ENCODE assay signal across 22 cellular contexts in the genomic region with DNA sequence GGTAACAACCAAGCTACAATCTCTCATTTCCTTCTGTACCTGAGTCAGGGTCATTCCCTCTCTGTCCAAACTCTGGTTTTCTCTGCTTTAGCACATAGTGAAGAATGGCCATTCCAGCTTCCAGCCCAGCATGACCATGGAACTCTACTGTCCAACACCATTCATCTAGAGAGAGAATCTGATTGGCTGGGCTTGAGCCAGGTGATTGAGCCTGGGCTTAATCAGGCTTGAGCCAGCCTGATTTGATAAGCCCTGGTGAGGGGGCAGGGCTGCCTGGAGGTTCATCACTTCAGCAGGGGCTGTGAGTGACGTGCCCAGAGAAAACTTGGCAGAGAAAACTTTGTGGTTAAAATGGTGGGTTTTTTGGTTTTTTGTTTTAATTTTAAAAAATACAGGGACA.
"Had no signal": no experiment of that assay in that cellular context is flagged by ENCODE, and none has a peak within 500 bp of the region (broad histone marks: within the 10 kb centered on the region; RNA-seq: fewer than 3 reads in every experiment).

No MANE protein-coding gene starts in this region.

- H3K4me3 Mint-ChIP-seq: activated CD4-positive, alpha-beta T cell treated with anti-CD3 and anti-CD28 coated beads, Interleukin-2, amount 10 ng/mL, durations not matched to agents 7 days and 5 days; activated naive CD4-positive, alpha-beta T cell treated with anti-CD3 and anti-CD28 coated beads for 36 hours; activated T-cell treated with anti-CD3 and anti-CD28 coated beads, Interleukin-2, amount 50 U/mL, for 4 hours; brain; nephron; stimulated activated naive B cell treated with anti-CD40 and anti-IgM and Interleukin-4, amounts not matched to agents 10 μg/mL and 1 μg/mL and 100 μg/mL, for 72 hours had no signal

- H3K27me3 Mint-ChIP-seq: activated CD4-positive, alpha-beta T cell treated with anti-CD3 and anti-CD28 coated beads, Interleukin-2, amount 10 ng/mL, durations not matched to agents 7 days and 5 days; brain; progenitor cell of endocrine pancreas; stimulated activated naive B cell treated with anti-CD40 and anti-IgM and Interleukin-4, amounts not matched to agents 10 μg/mL and 1 μg/mL and 100 μg/mL, for 72 hours had no signal

- H3K9me3 Mint-ChIP-seq: activated naive CD4-positive, alpha-beta T cell treated with anti-CD3 and anti-CD28 coated beads for 36 hours; activated T-cell treated with anti-CD3 and anti-CD28 coated beads, Interleukin-2, amount 50 U/mL, for 4 hours; stimulated activated naive B cell treated with anti-CD40 and anti-IgM and Interleukin-4, amounts not matched to agents 10 μg/mL and 1 μg/mL and 100 μg/mL, for 72 hours had no signal

- ATAC-seq: activated CD4-positive, CD25-positive, alpha-beta regulatory T cell treated with anti-CD3 and anti-CD28 coated beads, Interleukin-2, amount 50 U/mL, for 24 hours; activated T-cell treated with anti-CD3 and anti-CD28 coated beads, Interleukin-2, amount 50 U/mL, for 4 hours; left lobe of liver; sciatic nerve; stimulated activated naive B cell treated with anti-CD40 and anti-IgM and Interleukin-4, amounts not matched to agents 10 μg/mL and 1 μg/mL and 100 μg/mL, for 72 hours had no signal

- H3K27ac ChIP-seq: spleen had no signal

- H3K4me3 ChIP-seq: spleen had no signal

- H3K27ac Mint-ChIP-seq: activated CD4-positive, alpha-beta T cell treated with anti-CD3 and anti-CD28 coated beads, Interleukin-2, amount 10 ng/mL, durations not matched to agents 7 days and 5 days; activated naive CD4-positive, alpha-beta T cell treated with anti-CD3 and anti-CD28 coated beads for 36 hours; stimulated activated naive B cell treated with anti-CD40 and anti-IgM and Interleukin-4, amounts not matched to agents 10 μg/mL and 1 μg/mL and 100 μg/mL, for 72 hours had no signal

- H3K27me3 ChIP-seq: spleen had no signal

- DNase-seq: activated CD4-positive, alpha-beta T cell treated with anti-CD3 and anti-CD28 coated beads, Interleukin-2, amount 10 ng/mL, durations not matched to agents 7 days and 5 days; activated CD8-positive, alpha-beta memory T cell treated with anti-CD3 and anti-CD28 coated beads, Interleukin-2, amount 50 U/mL, for 4 hours; activated naive CD4-positive, alpha-beta T cell treated with anti-CD3 and anti-CD28 coated beads for 36 hours; activated T-cell treated with anti-CD3 and anti-CD28 coated beads, Interleukin-2, amount 50 U/mL, for 4 hours; anterior cingulate cortex; caudate nucleus; foreskin fibroblast; glutamatergic neuron; hippocampal formation; kidney; midbrain; occipital lobe; spleen; stimulated activated CD4-positive, alpha-beta T cell treated with anti-CD3 and anti-CD28 coated beads, Interleukin-4, amount 100 ng/mL, for 4 hours; stimulated activated naive B cell treated with anti-CD40 and anti-IgM and Interleukin-4, amounts not matched to agents 10 μg/mL and 1 μg/mL and 100 μg/mL, for 72 hours; T-helper 9 cell had no signal

- H3K9me3 ChIP-seq: spleen had no signal
